ENCODE assay signal across 1 cellular context in the genomic region with DNA sequence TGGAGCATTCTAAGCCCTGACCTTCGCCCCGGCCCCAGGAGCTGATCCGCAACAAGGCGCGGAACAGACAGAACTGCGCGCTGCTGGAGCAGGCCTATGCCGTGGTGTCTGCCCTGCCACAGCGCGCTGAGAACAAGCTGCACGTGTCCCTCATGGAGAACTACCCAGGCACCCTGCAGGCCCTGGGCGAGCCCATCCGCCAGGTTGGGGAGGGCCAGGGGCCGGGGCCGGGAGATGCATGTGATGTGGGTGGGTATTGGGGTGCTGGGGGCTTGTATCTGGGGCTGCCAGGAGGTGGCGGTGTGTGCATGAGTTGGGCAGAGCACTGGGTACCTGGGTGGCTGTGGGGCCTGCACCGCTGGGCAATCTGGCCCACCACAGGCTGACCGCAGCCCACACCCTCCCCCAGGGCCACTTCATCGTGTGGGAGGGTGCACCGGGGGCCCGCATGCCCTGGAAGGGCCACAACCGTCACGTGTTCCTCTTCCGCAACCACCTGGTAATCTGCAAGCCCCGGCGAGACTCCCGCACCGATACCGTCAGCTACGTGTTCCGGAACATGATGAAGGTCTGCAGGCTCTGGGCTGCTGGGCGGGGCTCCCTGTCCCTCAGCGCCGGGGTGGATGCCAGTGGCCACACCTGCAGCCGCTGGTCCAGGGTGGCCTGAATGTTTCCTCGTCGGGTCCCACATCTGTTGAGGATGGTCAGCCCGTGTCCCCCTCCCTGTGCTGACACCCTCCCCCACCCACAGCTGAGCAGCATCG.
TF ChIP-seq lines count a peak whose summit lies in the region.

No MANE protein-coding gene starts in this region.

TF ChIP-seq in HCT116, 20 proteins besides CTCF, POLR2A, EP300 and RAD21 (continued from another document):
- TF ChIP-seq, protein P1, sequence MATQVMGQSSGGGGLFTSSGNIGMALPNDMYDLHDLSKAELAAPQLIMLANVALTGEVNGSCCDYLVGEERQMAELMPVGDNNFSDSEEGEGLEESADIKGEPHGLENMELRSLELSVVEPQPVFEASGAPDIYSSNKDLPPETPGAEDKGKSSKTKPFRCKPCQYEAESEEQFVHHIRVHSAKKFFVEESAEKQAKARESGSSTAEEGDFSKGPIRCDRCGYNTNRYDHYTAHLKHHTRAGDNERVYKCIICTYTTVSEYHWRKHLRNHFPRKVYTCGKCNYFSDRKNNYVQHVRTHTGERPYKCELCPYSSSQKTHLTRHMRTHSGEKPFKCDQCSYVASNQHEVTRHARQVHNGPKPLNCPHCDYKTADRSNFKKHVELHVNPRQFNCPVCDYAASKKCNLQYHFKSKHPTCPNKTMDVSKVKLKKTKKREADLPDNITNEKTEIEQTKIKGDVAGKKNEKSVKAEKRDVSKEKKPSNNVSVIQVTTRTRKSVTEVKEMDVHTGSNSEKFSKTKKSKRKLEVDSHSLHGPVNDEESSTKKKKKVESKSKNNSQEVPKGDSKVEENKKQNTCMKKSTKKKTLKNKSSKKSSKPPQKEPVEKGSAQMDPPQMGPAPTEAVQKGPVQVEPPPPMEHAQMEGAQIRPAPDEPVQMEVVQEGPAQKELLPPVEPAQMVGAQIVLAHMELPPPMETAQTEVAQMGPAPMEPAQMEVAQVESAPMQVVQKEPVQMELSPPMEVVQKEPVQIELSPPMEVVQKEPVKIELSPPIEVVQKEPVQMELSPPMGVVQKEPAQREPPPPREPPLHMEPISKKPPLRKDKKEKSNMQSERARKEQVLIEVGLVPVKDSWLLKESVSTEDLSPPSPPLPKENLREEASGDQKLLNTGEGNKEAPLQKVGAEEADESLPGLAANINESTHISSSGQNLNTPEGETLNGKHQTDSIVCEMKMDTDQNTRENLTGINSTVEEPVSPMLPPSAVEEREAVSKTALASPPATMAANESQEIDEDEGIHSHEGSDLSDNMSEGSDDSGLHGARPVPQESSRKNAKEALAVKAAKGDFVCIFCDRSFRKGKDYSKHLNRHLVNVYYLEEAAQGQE (IDR thresholded peaks at IDR 0.05; ENCODE audit: low read depth), result no peak
- TF ChIP-seq ZFX (IDR thresholded peaks at IDR 0.05) (no peak), FOSL1 (IDR thresholded peaks at IDR 0.05; ENCODE audit: low read depth) (no peak), EZH2 (IDR thresholded peaks at IDR 0.05) (no peak), ELF1 (IDR thresholded peaks at IDR 0.05; ENCODE audit: borderline replicate concordance, low read depth) (no peak), ZNF274 (IDR thresholded peaks at IDR 0.05; ENCODE audit: low read depth, low read length) (no peak)
- TF ChIP-seq, protein P2, sequence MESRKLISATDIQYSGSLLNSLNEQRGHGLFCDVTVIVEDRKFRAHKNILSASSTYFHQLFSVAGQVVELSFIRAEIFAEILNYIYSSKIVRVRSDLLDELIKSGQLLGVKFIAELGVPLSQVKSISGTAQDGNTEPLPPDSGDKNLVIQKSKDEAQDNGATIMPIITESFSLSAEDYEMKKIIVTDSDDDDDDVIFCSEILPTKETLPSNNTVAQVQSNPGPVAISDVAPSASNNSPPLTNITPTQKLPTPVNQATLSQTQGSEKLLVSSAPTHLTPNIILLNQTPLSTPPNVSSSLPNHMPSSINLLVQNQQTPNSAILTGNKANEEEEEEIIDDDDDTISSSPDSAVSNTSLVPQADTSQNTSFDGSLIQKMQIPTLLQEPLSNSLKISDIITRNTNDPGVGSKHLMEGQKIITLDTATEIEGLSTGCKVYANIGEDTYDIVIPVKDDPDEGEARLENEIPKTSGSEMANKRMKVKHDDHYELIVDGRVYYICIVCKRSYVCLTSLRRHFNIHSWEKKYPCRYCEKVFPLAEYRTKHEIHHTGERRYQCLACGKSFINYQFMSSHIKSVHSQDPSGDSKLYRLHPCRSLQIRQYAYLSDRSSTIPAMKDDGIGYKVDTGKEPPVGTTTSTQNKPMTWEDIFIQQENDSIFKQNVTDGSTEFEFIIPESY (IDR thresholded peaks at IDR 0.05; ENCODE audit: extremely low read depth, insufficient replicate concordance, low read length), result no peak
- TF ChIP-seq, protein P3, sequence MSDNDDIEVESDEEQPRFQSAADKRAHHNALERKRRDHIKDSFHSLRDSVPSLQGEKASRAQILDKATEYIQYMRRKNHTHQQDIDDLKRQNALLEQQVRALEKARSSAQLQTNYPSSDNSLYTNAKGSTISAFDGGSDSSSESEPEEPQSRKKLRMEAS (IDR thresholded peaks at IDR 0.05), result no peak
